15 cellular contexts compared by ENCODE assay signal in the genomic region with DNA sequence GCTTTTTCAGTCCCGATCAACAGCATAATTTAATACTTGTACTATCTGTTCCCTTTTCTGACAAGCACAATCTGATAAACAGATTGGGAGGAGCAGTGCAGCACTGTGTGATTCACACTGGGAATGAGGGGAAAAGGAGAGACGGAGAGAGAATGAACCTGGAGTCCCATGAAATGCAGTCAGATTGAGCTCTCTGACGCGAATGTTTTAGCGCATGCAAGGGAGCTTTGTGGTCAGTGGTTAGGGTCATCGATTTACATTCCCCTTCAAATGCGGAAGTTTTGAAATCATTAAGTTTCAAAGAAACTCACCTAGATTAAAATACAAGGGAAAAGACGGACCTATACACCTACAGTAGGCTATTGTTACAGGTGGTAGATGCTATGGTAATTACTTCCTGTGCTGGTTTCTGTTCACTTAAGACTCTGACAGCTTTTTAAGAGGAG.
DNase-seq lines count a peak whose midpoint lies in the region; ATAC-seq, FAIRE-seq and TF ChIP-seq lines count a peak whose summit lies in the region.
"Had no signal": no experiment of that assay in that cellular context is flagged by ENCODE, and none has a peak within 500 bp of the region (broad histone marks: within the 10 kb centered on the region; RNA-seq: fewer than 3 reads in every experiment).

No MANE protein-coding gene starts in this region.

- 24% methylated on average over 8 of the region's 8 CpGs for WGBS in GM12878 (ENCODE audit: insufficient coverage, insufficient replicate concordance, low lambda C conversion rate, missing lambda C conversion rate)
- WGBS in spleen, 5 donors = 69 to 74% (median 73%) methylated on average over 8 of the region's 8 CpGs

- no peak for TF ChIP-seq RAD21 in GM12878 (IDR thresholded peaks at IDR 0.05; ENCODE audit: insufficient read depth, low read depth, low read length)

- BruUV-seq in GM12878 (replicated peaks; lab: Mats Ljungman, UMichigan) = no TSS peak

- no peak for TF ChIP-seq POLR2A in GM12891 (IDR thresholded peaks at IDR 0.05; ENCODE audit: low read depth, low read length)
- no peak for TF ChIP-seq POLR2A in GM12878 (IDR thresholded peaks at IDR 0.05; ENCODE audit: low read depth, low read length)
- TF ChIP-seq POLR2A in spleen (IDR thresholded peaks at IDR 0.05) = no peak

- CTCF ChIA-PET in GM12878 (lab: Yijun Ruan, JAX) = interaction anchor here (0.8 to 1.4 kb wide), 5 partner anchors 10 to 65 kb away, joined by 3 to 6 read pairs (median 4); no protein-coding TSS in a partner anchor

- H3K9me3 ChIP-seq in GM12878 (replicated peaks; ENCODE audit: control insufficient read depth, insufficient read depth, low read length) (no peaks in the 10 kb centered on the region; the same call in 1 of the 3 replicates), spleen (peaks cover 0 to 4% (median 0%) of the 10 kb centered on the region in 8 donors), left lung (no peaks in the 10 kb centered on the region)
- H3K9me3 ChIP-seq: tibial artery had no signal

- TF ChIP-seq CTCF in GM12878 (IDR thresholded peaks at IDR 0.05 in 2 of 3, conservative IDR thresholded peaks at IDR 0.05 in 1 of 3; ENCODE audit: control insufficient read depth in 2 of 3, extremely low read depth in 1 of 3, insufficient read depth in 1 of 3, low read depth in 3 of 3, low read length in 3 of 3) (no peak), spleen (IDR thresholded peaks at IDR 0.05 in 8 of 11, conservative IDR thresholded peaks at IDR 0.05 in 3 of 11) (no peak), left lung (IDR thresholded peaks at IDR 0.05) (no peak)

- TF ChIP-seq EP300 in GM12878 (IDR thresholded peaks at IDR 0.05; ENCODE audit: borderline replicate concordance in 1 of 2, control insufficient read depth in 1 of 2, low read depth in 2 of 2, low read length in 2 of 2) = no peak

- H3K36me3 ChIP-seq in GM12878 (ENCODE audit: control insufficient read depth in 2 of 2, insufficient read depth in 2 of 2, low read length in 1 of 2) (no peaks in the 10 kb centered on the region), spleen (no peaks in the 10 kb centered on the region), left lung (no peaks in the 10 kb centered on the region)
- H3K36me3 ChIP-seq: tibial artery had no signal

- DNase-seq in GM12891 (ENCODE audit: insufficient read length, low spot score) = no peak
- no peak for DNase-seq in GM12878 (ENCODE audit: low read depth, low spot score)
- no peak for DNase-seq in spleen
- DNase-seq in left lung = no peak
- DNase-seq: activated naive CD8-positive, alpha-beta T cell treated with anti-CD3 and anti-CD28 coated beads, Interleukin-2, amount 50 U/mL, for 24 hours; activated T-cell treated with anti-CD3 and anti-CD28 coated beads, Interleukin-2, amount 50 U/mL, for 4 hours; CD4-positive, alpha-beta T cell; NCI-H1694 treated with DMSO at 0.1 percent for 48 hours; PC-9; tibial artery had no signal

- in situ Hi-C loops in GM12878 (cut with MboI) = no loop called here

- no peak overlapping the region for H3K4me2 ChIP-seq in GM12878 (ENCODE audit: control insufficient read depth, insufficient read depth)
- H3K4me2 ChIP-seq: PC-9 had no signal

- H3K79me2 ChIP-seq in GM12878 (ENCODE audit: control insufficient read depth, insufficient read depth, low read length) = no peaks in the 10 kb centered on the region

- SMC1A ChIA-PET in GM12878 (lab: Charles Lee; ENCODE audit: uncharacterized antibody, unreplicated experiment) = interaction anchor here (1.2 to 2.1 kb wide), 6 partner anchors 8 to 132 kb away, joined by 3 to 23 read pairs (median 6); no protein-coding TSS in a partner anchor

- FAIRE-seq in GM12891 (lab: Jason Lieb, UNC) = peak; percentile 69
- peak; percentile 84 for FAIRE-seq in GM12878 (lab: Jason Lieb, UNC)
- FAIRE-seq: TTC549 had no signal

- H3K4me3 ChIP-seq in GM12878 = no peak overlapping the region
- H3K4me3 ChIP-seq in spleen = no peak overlapping the region
- no peak overlapping the region for H3K4me3 ChIP-seq in left lung
- H3K4me3 ChIP-seq: PC-9, tibial artery had no signal

- H3K27ac ChIP-seq in GM12878 (ENCODE audit: control insufficient read depth, insufficient read depth) (no peak overlapping the region), spleen (peak overlapping the region in 2 of 8 donors; percentile 11 to 44), left lung (no peak overlapping the region)
- H3K27ac ChIP-seq: PC-9, tibial artery had no signal

- no peaks in the 10 kb centered on the region for H3K27me3 ChIP-seq in GM12878 (replicated peaks in 1 of 2; ENCODE audit: control insufficient read depth in 2 of 2, insufficient read depth in 2 of 2, low read length in 1 of 2)
- peaks cover 0 to 10% (median 0%) of the 10 kb centered on the region in 7 donors for H3K27me3 ChIP-seq in spleen (replicated peaks in 1 of 7)
- no peaks in the 10 kb centered on the region for H3K27me3 ChIP-seq in left lung
- H3K27me3 ChIP-seq: tibial artery had no signal

- POLR2A ChIA-PET in GM12878 (lab: Charles Lee) = interaction anchor here (1.7 kb wide), 1 partner anchor 10 kb away, joined by 7 read pairs; no protein-coding TSS in a partner anchor

- RAD21 ChIA-PET in GM12878 (lab: Charles Lee; ENCODE audit: unreplicated experiment) = interaction anchor here (0.6 to 1.9 kb wide), 5 partner anchors 9 to 261 kb away, joined by 3 to 12 read pairs (median 4); no protein-coding TSS in a partner anchor

- H3K4me1 ChIP-seq in GM12878 (ENCODE audit: control insufficient read depth, insufficient read depth, low read length) (peaks cover 10% of the 10 kb centered on the region), spleen (no peaks in the 10 kb centered on the region), left lung (no peaks in the 10 kb centered on the region)
- H3K4me1 ChIP-seq: tibial artery had no signal

- H3K9ac ChIP-seq in GM12878 (ENCODE audit: control insufficient read depth, insufficient read depth, low read length) = no peak overlapping the region

- no peak overlapping the region for H2AFZ ChIP-seq in GM12878 (ENCODE audit: control insufficient read depth, low read depth, low read length)
- H2AFZ ChIP-seq: PC-9 had no signal

- intact Hi-C loops in GM12878 (cut with micrococcal nuclease; ENCODE audit: unreplicated experiment) = no loop called here
- intact Hi-C loops in spleen (cut with DNase I; ENCODE audit: low total_unique reads) = no loop called here
- intact Hi-C loops in left lung (cut with DNase I) = no loop called here

- peak; percentile 58 for ATAC-seq in GM19351 (IDR thresholded peaks at IDR 0.05; ENCODE audit: unreplicated experiment)
- ATAC-seq in HG03095 (IDR thresholded peaks at IDR 0.05; ENCODE audit: unreplicated experiment) = peak; percentile 47
- peak; percentile 82 for ATAC-seq in GM12878
- no peak for ATAC-seq in GM21528 (IDR thresholded peaks at IDR 0.05; ENCODE audit: low FRiP score, unreplicated experiment)
- ATAC-seq in HG02970 (IDR thresholded peaks at IDR 0.05; ENCODE audit: low FRiP score, unreplicated experiment) = no peak
- ATAC-seq in left lung = no peak
- ATAC-seq: activated naive CD8-positive, alpha-beta T cell treated with anti-CD3 and anti-CD28 coated beads, Interleukin-2, amount 50 U/mL, for 24 hours; activated T-cell treated with anti-CD3 and anti-CD28 coated beads, Interleukin-2, amount 50 U/mL, for 4 hours had no signal

- H4K20me1 ChIP-seq in GM12878 (ENCODE audit: control insufficient read depth, insufficient read depth) = no peaks in the 10 kb centered on the region

TF ChIP-seq in GM12891, 5 proteins besides CTCF, POLR2A, EP300 and RAD21:
- no peak for TF ChIP-seq POLR2AphosphoS5 (IDR thresholded peaks at IDR 0.05; ENCODE audit: low read depth, low read length)
- no peak for TF ChIP-seq TAF1 (IDR thresholded peaks at IDR 0.05; ENCODE audit: low read depth, low read length)
- TF ChIP-seq POU2F2 (IDR thresholded peaks at IDR 0.05; ENCODE audit: low read depth, low read length) = 0 out of 2 replicates have a peak, but pooled peaks have one; percentile 17
- no peak for TF ChIP-seq PAX5 (IDR thresholded peaks at IDR 0.05; ENCODE audit: insufficient read depth, low read length, severe bottlenecking)

TF ChIP-seq in GM12878, 131 proteins besides CTCF, POLR2A, EP300 and RAD21 (continues in another document):
- 0 out of 2 replicates have a peak, but pooled peaks have one; percentile 24 for TF ChIP-seq ATF7 (IDR thresholded peaks at IDR 0.05; ENCODE audit: low read depth)
- no peak for TF ChIP-seq NR2C1 (IDR thresholded peaks at IDR 0.05)
- no peak for TF ChIP-seq BHLHE40 (IDR thresholded peaks at IDR 0.05; ENCODE audit: borderline replicate concordance in 1 of 2, low read depth in 2 of 2, low read length in 1 of 2)
- TF ChIP-seq, protein P1, sequence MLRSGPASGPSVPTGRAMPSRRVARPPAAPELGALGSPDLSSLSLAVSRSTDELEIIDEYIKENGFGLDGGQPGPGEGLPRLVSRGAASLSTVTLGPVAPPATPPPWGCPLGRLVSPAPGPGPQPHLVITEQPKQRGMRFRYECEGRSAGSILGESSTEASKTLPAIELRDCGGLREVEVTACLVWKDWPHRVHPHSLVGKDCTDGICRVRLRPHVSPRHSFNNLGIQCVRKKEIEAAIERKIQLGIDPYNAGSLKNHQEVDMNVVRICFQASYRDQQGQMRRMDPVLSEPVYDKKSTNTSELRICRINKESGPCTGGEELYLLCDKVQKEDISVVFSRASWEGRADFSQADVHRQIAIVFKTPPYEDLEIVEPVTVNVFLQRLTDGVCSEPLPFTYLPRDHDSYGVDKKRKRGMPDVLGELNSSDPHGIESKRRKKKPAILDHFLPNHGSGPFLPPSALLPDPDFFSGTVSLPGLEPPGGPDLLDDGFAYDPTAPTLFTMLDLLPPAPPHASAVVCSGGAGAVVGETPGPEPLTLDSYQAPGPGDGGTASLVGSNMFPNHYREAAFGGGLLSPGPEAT (IDR thresholded peaks at IDR 0.05; ENCODE audit: low read depth) = 0 out of 2 replicates have a peak, but pooled peaks have one; percentile 22
- TF ChIP-seq IRF4 (IDR thresholded peaks at IDR 0.05; ENCODE audit: low read depth, low read length) = no peak
- peak; percentile 61; the same call in 1 of the 2 replicates for TF ChIP-seq MTA2 (IDR thresholded peaks at IDR 0.05; ENCODE audit: low read depth)
- peak in 1 of 2 experiments; percentile 35; a peak in 1 of 4 replicates for TF ChIP-seq IKZF2 (IDR thresholded peaks at IDR 0.05)

Comparison
In these comparisons a context has a peak if more than half of its experiments do, and no peak if none do; other contexts are left out.
1. ATAC-seq: peak in GM19351 (single experiment), HG03095 (single experiment) and GM12878 (single experiment); none in GM21528 (single experiment), HG02970 (single experiment) and left lung (single experiment).